1 cellular context compared by ENCODE assay signal in genomic region chr10:34567854-34568253, GRCh38.
TF ChIP-seq lines count a peak whose summit lies in the region.

No MANE protein-coding gene starts in this region.

TF ChIP-seq in GM23338, 12 proteins besides CTCF, POLR2A, EP300 and RAD21:
- TF ChIP-seq EZH2phosphoT487 (IDR thresholded peaks at IDR 0.05; ENCODE audit: unreplicated experiment) (no peak), CREB1 (CRISPR knock-in tag; IDR thresholded peaks at IDR 0.05; ENCODE audit: low read depth) (no peak), ETS1 (IDR thresholded peaks at IDR 0.05) (no peak), STAT1 (IDR thresholded peaks at IDR 0.05; ENCODE audit: unreplicated experiment) (no peak), ZNF114 (CRISPR knock-in tag; IDR thresholded peaks at IDR 0.05) (no peak), POLR2AphosphoS5 (IDR thresholded peaks at IDR 0.05; ENCODE audit: low read depth) (no peak), NANOG (IDR thresholded peaks at IDR 0.05; ENCODE audit: borderline replicate concordance) (no peak), ZNF331 (CRISPR knock-in tag; IDR thresholded peaks at IDR 0.05; ENCODE audit: low read depth) (no peak), REST (IDR thresholded peaks at IDR 0.05; ENCODE audit: unreplicated experiment) (no peak), ZNF462 (CRISPR knock-in tag; IDR thresholded peaks at IDR 0.05) (no peak), EZH2 (IDR thresholded peaks at IDR 0.05; ENCODE audit: low read depth, unreplicated experiment) (no peak), JUNB (IDR thresholded peaks at IDR 0.05; ENCODE audit: unreplicated experiment) (no peak)
TF ChIP-seq in GM23338: peak in this region for 0.
